16 cellular contexts compared by ENCODE assay signal in genomic region chr5:170305646-170306025, GRCh38. TPM values are rescaled to one million over a fixed set of nuclear protein-coding genes. Genes with fewer than 3 reads are reported as not detected.
A peak's percentile ranks its signal among the peaks of the same experiment; 100 is the strongest.
DNase-seq lines count a peak whose midpoint lies in the region; ATAC-seq, FAIRE-seq and TF ChIP-seq lines count a peak whose summit lies in the region.
"Had no signal": no experiment of that assay in that cellular context is flagged by ENCODE, and none has a peak within 500 bp of the region (broad histone marks: within the 10 kb centered on the region; RNA-seq: fewer than 3 reads in every experiment).

No MANE protein-coding gene starts in this region.

- H4K8ac ChIP-seq in mesendoderm (ENCODE audit: low read depth, low read length): no peak overlapping the region

- no peaks in the 10 kb centered on the region for H3K9me3 Mint-ChIP-seq in natural killer cell treated with Interleukin-12 subunit alpha and Interleukin-12 subunit beta and Interleukin-15 and Interleukin-18, amount 100 ng/mL, for 72 hours

- H2BK15ac ChIP-seq in mesendoderm (replicated peaks; ENCODE audit: low read depth): no peak overlapping the region

- no peak overlapping the region for H3K23ac ChIP-seq in mesendoderm (ENCODE audit: low read length)

- no peak overlapping the region for H3K4ac ChIP-seq in mesendoderm (ENCODE audit: low read depth, low read length)

- CTCF ChIA-PET in K562 (lab: Yijun Ruan, JAX; ENCODE audit: low intra/inter-chr PET ratio): no interaction called here

- POLR2A ChIA-PET in K562 (lab: Yijun Ruan, JAX): interaction anchor here (1.0 to 1.3 kb wide), 2 partner anchors 28 to 53 kb away, joined by 4 read pairs; no protein-coding TSS in a partner anchor

- H2AFZ ChIP-seq in ACC112 (ENCODE audit: low read length, unreplicated experiment) (no peak overlapping the region), K562 (ENCODE audit: low read depth, low read length) (peak overlapping the region; percentile 76)

- H2AK5ac ChIP-seq in mesendoderm (ENCODE audit: low read length): no peak overlapping the region

- no peak overlapping the region for H3K56ac ChIP-seq in mesendoderm (ENCODE audit: low read length)

- peak overlapping the region; percentile 59; the same call in 1 of the 2 replicates for H3K27ac ChIP-seq in ACC112 (ENCODE audit: low read depth, low read length)
- H3K27ac ChIP-seq in BLaER1: no peak overlapping the region
- H3K27ac ChIP-seq in K562 (ENCODE audit: extremely low read depth, low read depth, low read length): peak overlapping the region; percentile 65
- H3K27ac ChIP-seq in sigmoid colon: peak overlapping the region in 3 of 4 donors; percentile 14 to 72 (median 16)
- H3K27ac ChIP-seq in mesendoderm (ENCODE audit: low read depth, low read length): no peak overlapping the region
- H3K27ac ChIP-seq: C4-2B had no signal

- peaks cover 5% of the 10 kb centered on the region; the same call in 1 of the 2 replicates for H3K27me3 ChIP-seq in ACC112 (ENCODE audit: insufficient read depth, low read length)
- no peaks in the 10 kb centered on the region for H3K27me3 ChIP-seq in BLaER1
- no peaks in the 10 kb centered on the region for H3K27me3 ChIP-seq in K562 (ENCODE audit: control insufficient read depth in 2 of 2, insufficient read depth in 2 of 2, low read length in 2 of 2)
- no peaks in the 10 kb centered on the region for H3K27me3 ChIP-seq in sigmoid colon
- no peaks in the 10 kb centered on the region for H3K27me3 ChIP-seq in mesendoderm (ENCODE audit: insufficient read depth, low read length, poor library complexity)

- TF ChIP-seq RAD21 in K562 (CRISPR knock-in tag; conservative IDR thresholded peaks at IDR 0.05 in 1 of 2, IDR thresholded peaks at IDR 0.05 in 1 of 2): no peak

- no peaks in the 10 kb centered on the region for H3K36me3 Mint-ChIP-seq in natural killer cell treated with Interleukin-12 subunit alpha and Interleukin-12 subunit beta and Interleukin-15 and Interleukin-18, amount 100 ng/mL, for 72 hours

- H3K36me3 ChIP-seq in ACC112 (ENCODE audit: insufficient read depth, low read length): no peaks in the 10 kb centered on the region
- H3K36me3 ChIP-seq in BLaER1: no peaks in the 10 kb centered on the region
- H3K36me3 ChIP-seq in K562 (ENCODE audit: control insufficient read depth, insufficient read depth, low read length): no peaks in the 10 kb centered on the region
- no peaks in the 10 kb centered on the region for H3K36me3 ChIP-seq in sigmoid colon
- H3K36me3 ChIP-seq in mesendoderm (ENCODE audit: control insufficient read depth, insufficient read depth, low read length): no peaks in the 10 kb centered on the region

- no peak overlapping the region for H3K4me3 Mint-ChIP-seq in natural killer cell treated with Interleukin-12 subunit alpha and Interleukin-12 subunit beta and Interleukin-15 and Interleukin-18, amount 100 ng/mL, for 72 hours

- H3K27me3 Mint-ChIP-seq in natural killer cell treated with Interleukin-12 subunit alpha and Interleukin-12 subunit beta and Interleukin-15 and Interleukin-18, amount 100 ng/mL, for 72 hours: no peaks in the 10 kb centered on the region

- H3K4me2 ChIP-seq in BLaER1: peak overlapping the region; percentile 96
- H3K4me2 ChIP-seq in K562 (ENCODE audit: insufficient read depth, low read length): no peak overlapping the region
- H3K4me2 ChIP-seq in mesendoderm (ENCODE audit: low read length): no peak overlapping the region

- peaks cover 56 to 59% of the 10 kb centered on the region in 2 donors for H3K4me1 Mint-ChIP-seq in natural killer cell treated with Interleukin-12 subunit alpha and Interleukin-12 subunit beta and Interleukin-15 and Interleukin-18, amount 100 ng/mL, for 72 hours (ENCODE audit: low read depth in 2 of 2)

- no peak overlapping the region for H4K5ac ChIP-seq in mesendoderm (ENCODE audit: low read length)

- no peak overlapping the region for H3K4me3 ChIP-seq in ACC112 (ENCODE audit: low read depth, low read length)
- H3K4me3 ChIP-seq in BLaER1: no peak overlapping the region
- H3K4me3 ChIP-seq in K562: no peak overlapping the region
- H3K4me3 ChIP-seq in sigmoid colon: no peak overlapping the region
- no peak overlapping the region for H3K4me3 ChIP-seq in mesendoderm (ENCODE audit: low read length)

- TF ChIP-seq POLR2A in K562 (conservative IDR thresholded peaks at IDR 0.05): no peak
- no peak for TF ChIP-seq POLR2A in sigmoid colon (IDR thresholded peaks at IDR 0.05)

- no peak overlapping the region for H3K18ac ChIP-seq in mesendoderm (ENCODE audit: low read length)

- peak overlapping the region in 1 of 2 donors; percentile 79 for H3K27ac Mint-ChIP-seq in natural killer cell treated with Interleukin-12 subunit alpha and Interleukin-12 subunit beta and Interleukin-15 and Interleukin-18, amount 100 ng/mL, for 72 hours

- H2BK5ac ChIP-seq in mesendoderm (ENCODE audit: low read length): no peak overlapping the region

- intact Hi-C loops in K562 (cut with micrococcal nuclease) (loop anchor here (2.0 kb wide), 2 partner anchors 25 to 27 kb away; no protein-coding TSS in a partner anchor), sigmoid colon (cut with DNase I) (loop anchor here (5.0 kb wide), 1 partner anchor 38 kb away; no protein-coding TSS in a partner anchor)

- WGBS in K562 (ENCODE audit: insufficient coverage, low coverage, missing lambda C conversion rate): 15% methylated on average over 3 of the region's 3 CpGs
- 64 to 85% methylated on average over 3 of the region's 3 CpGs for WGBS in sigmoid colon, 2 donors
- no CpG with 5 or more reads among the region's 3 CpGs for WGBS in mesendoderm (ENCODE audit: extremely low coverage, insufficient coverage, low lambda C conversion rate)

- ATAC-seq in K562: no peak
- no peak for ATAC-seq in natural killer cell treated with Interleukin-12 subunit alpha and Interleukin-12 subunit beta and Interleukin-15 and Interleukin-18, amount 100 ng/mL, for 72 hours

- no peaks in the 10 kb centered on the region for H3K79me1 ChIP-seq in mesendoderm (ENCODE audit: low read length)

- H2BK120ac ChIP-seq in mesendoderm (ENCODE audit: low read depth, low read length): no peak overlapping the region

- H3K9me3 ChIP-seq in BLaER1: no peaks in the 10 kb centered on the region
- H3K9me3 ChIP-seq in K562 (replicated peaks; ENCODE audit: control insufficient read depth, insufficient read depth, low read depth, low read length): no peaks in the 10 kb centered on the region
- no peaks in the 10 kb centered on the region for H3K9me3 ChIP-seq in sigmoid colon
- H3K9me3 ChIP-seq: Caco-2 had no signal

- TF ChIP-seq CTCF in K562 (IDR thresholded peaks at IDR 0.05 in 2 of 3, conservative IDR thresholded peaks at IDR 0.05 in 1 of 3; ENCODE audit: insufficient read depth in 2 of 3, low read depth in 1 of 3, low read length in 3 of 3): no peak
- TF ChIP-seq CTCF in sigmoid colon (IDR thresholded peaks at IDR 0.05): no peak

- H3K9me1 ChIP-seq in K562 (ENCODE audit: control insufficient read depth, insufficient read depth, low read length): no peaks in the 10 kb centered on the region

- H3K79me2 ChIP-seq in ACC112 (ENCODE audit: control insufficient read depth, insufficient read depth, low read length, unreplicated experiment) (no peaks in the 10 kb centered on the region), K562 (ENCODE audit: control insufficient read depth, insufficient read depth, low read length) (no peaks in the 10 kb centered on the region), mesendoderm (ENCODE audit: control insufficient read depth, insufficient read depth, low read length) (no peaks in the 10 kb centered on the region)

- H4K20me1 ChIP-seq in BLaER1 (no peaks in the 10 kb centered on the region), K562 (replicated peaks; ENCODE audit: control insufficient read depth, insufficient read depth, low read length) (no peaks in the 10 kb centered on the region)

- no peak for DNase-seq in K562 (ENCODE audit: extremely low read depth in 1 of 4, low spot score in 3 of 4)
- no peak for DNase-seq in sigmoid colon
- DNase-seq in mesendoderm: no peak
- no peak for DNase-seq in natural killer cell treated with Interleukin-12 subunit alpha and Interleukin-12 subunit beta and Interleukin-15 and Interleukin-18, amount 100 ng/mL, for 72 hours (ENCODE audit: low spot score)
- DNase-seq in activated T-cell treated with anti-CD3 and anti-CD28 coated beads, Interleukin-2, amount 50 U/mL, for 48 hours: no peak
- DNase-seq: Caco-2, H7, KG1, NCI-H1105 treated with DMSO at 0.1 percent for 48 hours, NCI-H1930, SIG-M5 had no signal

- H3K4me1 ChIP-seq in ACC112 (ENCODE audit: control insufficient read depth, insufficient read depth, low read length, unreplicated experiment) (peaks cover 18% of the 10 kb centered on the region), BLaER1 (peaks cover 73% of the 10 kb centered on the region), K562 (replicated peaks in 1 of 2; ENCODE audit: control insufficient read depth in 2 of 2, insufficient read depth in 2 of 2, low read length in 2 of 2) (peaks cover 9 to 63% of the 10 kb centered on the region in 2 experiments), sigmoid colon (peaks cover 0 to 36% (median 21%) of the 10 kb centered on the region in 4 donors), mesendoderm (ENCODE audit: control insufficient read depth, low read depth, low read length) (no peaks in the 10 kb centered on the region)
- H3K4me1 ChIP-seq: Caco-2 had no signal

- in situ Hi-C loops in K562 (cut with MboI): no loop called here

- no peak for FAIRE-seq in K562 (lab: Jason Lieb, UNC)
- FAIRE-seq: RCC 7860 had no signal

- TF ChIP-seq EP300 in K562 (IDR thresholded peaks at IDR 0.05; ENCODE audit: low read length): no peak
- no peak for TF ChIP-seq EP300 in sigmoid colon (IDR thresholded peaks at IDR 0.05)

- H3K9ac ChIP-seq in BLaER1 (no peak overlapping the region), K562 (ENCODE audit: insufficient read depth in 1 of 2, low read depth in 2 of 2, low read length in 2 of 2) (peak overlapping the region in 1 of 2 experiments; percentile 46; a peak in 2 of 4 replicates), mesendoderm (ENCODE audit: low read length) (no peak overlapping the region)

- no TSS peak for BruUV-seq in K562 (replicated peaks; lab: Mats Ljungman, UMichigan)

RNA-seq across cellular contexts. Expression of gene LCP2, which starts 8.1 kb away (rescaled TPM):
- total RNA-seq in K562 (2011; cell fraction: chromatin; rRNA removed; ENCODE audit: low replicate concordance): 47.9 and 68.9 TPM in 2 replicates
- 34.0 and 42.2 TPM in 2 replicates for total RNA-seq in K562 (2011; cell fraction: nucleolus; rRNA removed)
- total RNA-seq in K562 (2011; cell fraction: nucleoplasm; rRNA removed): 32.6 and 56.7 TPM in 2 replicates
- total RNA-seq in K562 (2014; rRNA removed): 10.6 and 10.7 TPM in 2 replicates
- 14.6 TPM in 2 replicates for total RNA-seq in K562 (2014; rRNA removed; fragmentation: Illumina TruSeq; extraction: Trizol)
- 18.6 and 19.4 TPM in 2 replicates for total RNA-seq in K562 (2015; rRNA removed; fragmentation: Illumina TruSeq; extraction: Trizol)
- total RNA-seq in K562 (2021): 22.2 and 24.1 TPM in 2 replicates
- 28.5 and 42.2 TPM in 2 replicates for polyA plus RNA-seq in K562 (2011; rRNA removed)
- 17.2 and 28.3 TPM in 2 replicates for polyA plus RNA-seq in K562 (2011; cell fraction: cytosol; rRNA removed)
- 88.9 and 151 TPM in 2 replicates for polyA plus RNA-seq in K562 (2011; cell fraction: nucleus; rRNA removed)
- 30.9 and 61.7 TPM in 2 replicates for polyA plus RNA-seq in K562 (2012)
- 23.6 and 31.3 TPM in 2 replicates for polyA plus RNA-seq in K562 (2014; fragmentation: Illumina TruSeq; extraction: Trizol)
- polyA plus RNA-seq in K562 (2014; fragmentation: Nextera tagmentation; extraction: Ambion mirVana): 1 to 10 TPM; 4.0 to 5.2 TPM
- 12.6 and 14.1 TPM in 2 replicates for polyA plus RNA-seq in K562 (2014; rRNA removed)
- polyA minus RNA-seq in K562 (2011; rRNA and poly(A)+ RNA removed): 50.8 and 77.5 TPM in 2 replicates
- 19.4 and 21.4 TPM in 2 replicates for polyA minus RNA-seq in K562 (2011; cell fraction: cytosol; rRNA and poly(A)+ RNA removed)
- 96.3 and 210 TPM in 2 replicates for polyA minus RNA-seq in K562 (2011; cell fraction: nucleus; rRNA and poly(A)+ RNA removed)
- 10 to 100 TPM; 10.2 to 17.2 (median 13.6) TPM for total RNA-seq in sigmoid colon
- 10 to 100 TPM in 1 of 3 donors, 1 to 10 TPM in 2; 5.4 to 22.3 (median 8.6) TPM for polyA plus RNA-seq in sigmoid colon
- 0.13 TPM for polyA plus RNA-seq in mesendoderm (2013, experiment 1 of 2)
- 0.10 TPM for polyA plus RNA-seq in mesendoderm (2013, experiment 2 of 2)
- 100 to 1,000 TPM; 282 to 360 TPM for total RNA-seq in natural killer cell treated with Interleukin-12 subunit alpha and Interleukin-12 subunit beta and Interleukin-15 and Interleukin-18, amount 100 ng/mL, for 72 hours
- total RNA-seq: Caco-2, NCI-H460 had no signal

Comparison
In these comparisons a context has a peak if more than half of its experiments do, and no peak if none do; other contexts are left out.
1. H3K27ac ChIP-seq: peak in ACC112 (single experiment), K562 (single experiment) and sigmoid colon (3 of 4); none in BLaER1 (single experiment) and mesendoderm (single experiment).
2. RNA of gene LCP2, which starts 8.1 kb away (total RNA-seq): 282 to 360 TPM in natural killer cell treated with Interleukin-12 subunit alpha and Interleukin-12 subunit beta and Interleukin-15 and Interleukin-18, amount 100 ng/mL, for 72 hours; 10.6 to 68.9 TPM in K562 and 10.2 to 17.2 TPM in sigmoid colon; every median in the first group is over 4 times any median in the second.